Comparison of ENCODE assay signal across 8 cellular contexts in genomic region chr20:330233-331149, GRCh38. TPM values are rescaled to one million over a fixed set of nuclear protein-coding genes. Genes with fewer than 3 reads are reported as not detected.
A peak's percentile ranks its signal among the peaks of the same experiment; 100 is the strongest.
DNase-seq lines count a peak whose midpoint lies in the region; ATAC-seq and TF ChIP-seq lines count a peak whose summit lies in the region.

No MANE protein-coding gene starts in this region.

- H3K4me3 ChIP-seq in BLaER1 treated with 17β-estradiol and CSF1 and Interleukin-3, amounts not matched to agents 10 nM and 100 nM: peak overlapping the region in 2 of 10 experiments; percentile 5 to 24; a peak in 3 of 20 replicates
- no peak overlapping the region for H3K4me3 ChIP-seq in body of pancreas

- 49 to 52% methylated on average over 15 to 16 of the region's 16 CpGs for whole genome bisulfite sequencing in body of pancreas, 2 donors

- H3K27me3 Mint-ChIP-seq in immature natural killer cell (ENCODE audit: low read depth in 3 of 3): peaks cover 0 to 6% (median 0%) of the 10 kb centered on the region in 3 donors

- no peak for TF ChIP-seq POLR2A in body of pancreas (IDR thresholded peaks at IDR 0.05)

- H3K9ac ChIP-seq in BLaER1 treated with 17β-estradiol and CSF1 and Interleukin-3, amounts not matched to agents 10 nM and 100 nM: peak overlapping the region in 8 of 11 experiments; percentile 4 to 96 (median 49); a peak in 14 of 22 replicates

- H3K9me3 Mint-ChIP-seq in immature natural killer cell: no peaks in the 10 kb centered on the region

- ATAC-seq in GM19395 (IDR thresholded peaks at IDR 0.05; ENCODE audit: unreplicated experiment) (peak; percentile 39), body of pancreas (peak; percentile 13), GM18511 (IDR thresholded peaks at IDR 0.05; ENCODE audit: unreplicated experiment) (no peak)

- no peaks in the 10 kb centered on the region for H3K36me3 Mint-ChIP-seq in immature natural killer cell

- H3K36me3 ChIP-seq in BLaER1 treated with 17β-estradiol and CSF1 and Interleukin-3, amounts not matched to agents 10 nM and 100 nM: peaks cover 0 to 27% (median 8%) of the 10 kb centered on the region in 11 experiments; a peak in 10 of 22 replicates
- H3K36me3 ChIP-seq in body of pancreas (replicated peaks in 1 of 2; ENCODE audit: insufficient read depth in 1 of 2, low read depth in 2 of 2): no peaks in the 10 kb centered on the region

- peak; percentile 62 to 88 (median 76) for TF ChIP-seq CTCF in body of pancreas (IDR thresholded peaks at IDR 0.05)

- no peaks in the 10 kb centered on the region for H3K27me3 ChIP-seq in BLaER1 treated with 17β-estradiol and CSF1 and Interleukin-3, amounts not matched to agents 10 nM and 100 nM
- H3K27me3 ChIP-seq in body of pancreas: no peaks in the 10 kb centered on the region

- H3K4me1 ChIP-seq in BLaER1 treated with 17β-estradiol and CSF1 and Interleukin-3, amounts not matched to agents 10 nM and 100 nM: peaks cover 28 to 45% (median 31%) of the 10 kb centered on the region in 10 experiments
- peaks cover 27% of the 10 kb centered on the region for H3K4me1 ChIP-seq in body of pancreas

- peak overlapping the region in 6 of 11 experiments; percentile 1 to 52 (median 29); a peak in 9 of 22 replicates for H3K27ac ChIP-seq in BLaER1 treated with 17β-estradiol and CSF1 and Interleukin-3, amounts not matched to agents 10 nM and 100 nM
- H3K27ac ChIP-seq in body of pancreas: no peak overlapping the region

- H3K4me3 Mint-ChIP-seq in immature natural killer cell: no peak overlapping the region

- no peaks in the 10 kb centered on the region for H3K9me3 ChIP-seq in BLaER1 treated with 17β-estradiol and CSF1 and Interleukin-3, amounts not matched to agents 10 nM and 100 nM (replicated peaks in 1 of 11)
- no peaks in the 10 kb centered on the region for H3K9me3 ChIP-seq in body of pancreas

- peak; percentile 53 for DNase-seq in NCI-H187 treated with DMSO at 0.1 percent for 48 hours (lab: John Stamatoyannopoulos, UW)
- DNase-seq in T-helper 22 cell (ENCODE audit: low read depth): peak; percentile 24
- DNase-seq in body of pancreas: peak; percentile 50 to 66 (median 60)
- peak; percentile 54 to 66 (median 61) for DNase-seq in immature natural killer cell
- DNase-seq in stimulated activated CD4-positive, alpha-beta T cell treated with anti-CD3 and anti-CD28 coated beads, Interleukin-15, amount 100 ng/mL, for 24 hours: peak; percentile 71

- intact Hi-C loops in body of pancreas (cut with DNase I): no loop called here

- H3K27ac Mint-ChIP-seq in immature natural killer cell: no peak overlapping the region

- H3K4me1 Mint-ChIP-seq in immature natural killer cell: peaks cover 15 to 16% of the 10 kb centered on the region in 2 donors

- H3K4me2 ChIP-seq in BLaER1 treated with 17β-estradiol and CSF1 and Interleukin-3, amounts not matched to agents 10 nM and 100 nM: peak overlapping the region; percentile 74 to 99 (median 94)

- peaks cover 27 to 56% (median 47%) of the 10 kb centered on the region in 11 experiments; a peak in 21 of 22 replicates for H4K20me1 ChIP-seq in BLaER1 treated with 17β-estradiol and CSF1 and Interleukin-3, amounts not matched to agents 10 nM and 100 nM

RNA-seq across cellular contexts. Expression of gene SOX12, which starts 5.1 kb away (rescaled TPM):
- total RNA-seq in body of pancreas: 10 to 100 TPM in 1 of 2 donors, 1 to 10 TPM in 1; 6.2 to 17.1 TPM
- polyA plus RNA-seq in immature natural killer cell: under 1 TPM; 0.08 to 0.27 (median 0.21) TPM

RNA-seq across cellular contexts. Expression of gene NRSN2, which starts 16.4 kb away (rescaled TPM):
- total RNA-seq in body of pancreas: 10 to 100 TPM; 13.8 to 15.6 TPM
- 1 to 10 TPM; 6.7 to 8.9 (median 7.1) TPM for polyA plus RNA-seq in immature natural killer cell

RNA-seq across cellular contexts. Expression of gene ZCCHC3, which starts 33.1 kb away (rescaled TPM):
- total RNA-seq in body of pancreas: 10 to 100 TPM; 12.2 to 16.5 TPM
- 10 to 100 TPM in 1 of 3 donors, 1 to 10 TPM in 2; 2.1 to 14.0 (median 6.1) TPM for polyA plus RNA-seq in immature natural killer cell

RNA-seq across cellular contexts. Expression of gene C20orf96, which starts 39.9 kb away (rescaled TPM):
- 1 to 10 TPM in 1 of 2 donors, under 1 TPM in 1; 0.33 to 1.8 TPM for total RNA-seq in body of pancreas
- polyA plus RNA-seq in immature natural killer cell: under 1 TPM; 0.23 to 0.50 (median 0.32) TPM

RNA-seq across cellular contexts. Expression of gene TRIB3, which starts 50.1 kb away (rescaled TPM):
- 10 to 100 TPM; 13.2 to 19.8 TPM for total RNA-seq in body of pancreas
- 10 to 100 TPM; 17.0 to 27.6 (median 25.0) TPM for polyA plus RNA-seq in immature natural killer cell

Comparison
In these comparisons a context has a peak if more than half of its experiments do, and no peak if none do; other contexts are left out.
1. H3K27ac ChIP-seq: peak in BLaER1 treated with 17β-estradiol and CSF1 and Interleukin-3, amounts not matched to agents 10 nM and 100 nM (6 of 11); none in body of pancreas (0 of 4).
2. Peak in every context shown above with its lines, with median percentiles within 50 percentile points of each other: DNase-seq.